8 cellular contexts compared by ENCODE assay signal in the genomic region with DNA sequence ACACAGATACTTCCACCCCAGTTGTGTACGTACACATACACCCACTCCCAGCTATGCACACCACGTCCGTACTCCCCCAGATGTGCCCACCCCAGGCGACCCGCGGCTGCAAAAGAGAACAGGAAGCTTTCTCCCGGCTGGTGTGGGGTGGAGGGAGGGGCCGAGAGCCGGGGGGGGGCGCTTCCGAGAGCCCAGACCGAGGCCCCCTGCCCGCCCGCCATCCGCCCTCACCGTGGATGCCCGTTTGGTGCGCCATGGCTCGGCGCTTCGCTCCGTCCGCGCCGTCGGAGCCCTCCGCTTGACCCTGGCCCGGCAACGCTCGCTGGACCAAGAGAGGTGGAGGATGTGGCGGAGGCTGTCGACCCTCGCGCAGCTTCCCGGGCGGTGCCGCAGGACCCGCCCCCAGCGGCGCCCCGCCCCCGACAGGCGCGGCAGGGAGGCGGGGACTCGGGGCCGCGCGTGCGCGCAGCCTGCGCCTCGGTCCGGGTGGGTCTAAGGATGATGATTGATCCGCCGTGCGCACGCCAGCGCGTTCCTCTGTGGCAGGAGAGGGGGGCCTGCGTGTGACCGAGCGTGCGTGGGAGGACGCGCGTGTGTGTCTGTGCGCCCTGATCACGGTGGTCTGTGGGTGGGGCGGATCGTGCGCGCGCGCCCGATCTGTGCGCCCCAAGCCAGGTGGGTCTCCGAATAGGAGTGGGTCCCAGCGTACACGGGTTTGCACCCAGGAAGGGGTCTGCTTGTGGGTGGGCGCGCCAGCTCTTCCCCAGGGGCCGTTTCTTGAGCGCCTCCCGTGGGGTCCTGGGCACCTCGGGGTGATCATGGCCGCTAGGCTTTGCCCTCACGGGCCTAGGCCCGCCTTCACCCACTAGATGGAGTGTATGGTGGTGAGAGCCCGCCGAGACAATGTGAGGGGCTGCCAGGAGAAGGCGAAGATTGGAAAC.
DNase-seq lines count a peak whose midpoint lies in the region; ATAC-seq lines count a peak whose summit lies in the region.

A gene (minus strand): TSS at position 398 of the 941 bp plus-strand sequence. CDS start 142 bp downstream, at position 256.

- H3K27ac ChIP-seq in caudate nucleus (ENCODE audit: low read depth, low read length), result peak within 1 kb of the TSS; percentile 84

- ATAC-seq in HG02759 (IDR thresholded peaks at IDR 0.05; ENCODE audit: unreplicated experiment), result peak; percentile 85

- peak; percentile 11 for DNase-seq in DMS79 treated with DMSO at 0.1 percent for 48 hours (lab: John Stamatoyannopoulos, UW)
- no peak for DNase-seq in DMS79 (lab: John Stamatoyannopoulos, UW)
- DNase-seq in NCI-H2107 (lab: John Stamatoyannopoulos, UW), result peak; percentile 36
- peak; percentile 70 to 81 (median 76) for DNase-seq in activated CD4-positive, CD25-positive, alpha-beta regulatory T cell (lab: John Stamatoyannopoulos, UW)
- peak in 55 of 61 donors; percentile 39 to 93 (median 77) for DNase-seq in caudate nucleus (lab: John Stamatoyannopoulos, UW)
- DNase-seq in islet precursor cell, result peak; percentile 93
- DNase-seq in stimulated activated CD4-positive, alpha-beta T cell treated with anti-CD3 and anti-CD28 coated beads, Interleukin-12 subunit alpha, Interleukin-12 subunit beta, amount 100 ng/mL, for 4 hours, result peak; percentile 86
